ENCODE assay signal across 21 cellular contexts in the genomic region with DNA sequence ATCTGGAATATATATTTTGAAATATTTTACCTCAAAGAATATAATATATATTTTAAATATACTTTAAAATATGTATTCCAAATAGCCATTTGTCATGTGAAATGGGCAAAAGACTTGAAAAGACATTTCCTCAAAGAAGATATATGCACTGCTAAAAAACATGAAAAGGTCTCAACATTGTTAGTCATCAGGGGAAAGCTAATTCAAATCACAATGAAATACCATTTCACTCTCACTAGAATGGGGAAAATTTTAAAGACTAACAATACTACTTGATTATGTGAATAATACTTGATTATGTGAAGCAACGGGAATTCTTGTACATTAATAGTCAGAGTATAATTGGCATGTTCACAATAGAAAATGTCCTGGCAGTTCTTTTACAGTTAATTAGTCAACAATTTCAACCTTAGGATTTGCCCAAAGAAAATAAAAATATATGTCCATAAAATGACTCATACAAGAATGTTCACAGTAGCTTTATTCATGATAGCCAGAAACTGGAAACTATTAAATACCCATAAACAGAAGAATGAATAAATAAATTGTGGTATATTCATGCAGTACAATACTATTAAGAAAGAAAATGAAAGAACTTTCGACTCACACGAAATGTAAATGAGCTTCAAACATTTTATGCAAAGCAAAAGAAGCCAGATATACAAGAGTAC. TPM values are rescaled to one million over a fixed set of nuclear protein-coding genes. Genes with fewer than 3 reads are reported as not detected.
DNase-seq lines count a peak whose midpoint lies in the region; ATAC-seq, FAIRE-seq and TF ChIP-seq lines count a peak whose summit lies in the region.
"Had no signal": no experiment of that assay in that cellular context is flagged by ENCODE, and none has a peak within 500 bp of the region (broad histone marks: within the 10 kb centered on the region; RNA-seq: fewer than 3 reads in every experiment).

No MANE protein-coding gene starts in this region.

- no TSS peak for BruUV-seq in GM12878 (replicated peaks; lab: Mats Ljungman, UMichigan)

- no peaks in the 10 kb centered on the region for H4K20me1 ChIP-seq in GM12878 (ENCODE audit: control insufficient read depth, insufficient read depth)
- H4K20me1 ChIP-seq: BLaER1 treated with 17β-estradiol and CSF1 and Interleukin-3, amounts not matched to agents 10 nM and 100 nM had no signal

- peak; percentile 43 for ATAC-seq in GM12878
- ATAC-seq in HG03039 (IDR thresholded peaks at IDR 0.05; ENCODE audit: unreplicated experiment) = no peak
- ATAC-seq: K562; pancreas; stimulated activated effector memory CD8-positive, alpha-beta T cell treated with anti-CD3 and anti-CD28 coated beads, Interleukin-12 subunit alpha, Interleukin-12 subunit beta, amount 100 ng/mL, for 72 hours had no signal

- DNase-seq in EH (ENCODE audit: low read depth) (peak; percentile 85), LNCaP clone FGC (ENCODE audit: low read depth) (no peak), GM12878 (ENCODE audit: low read depth, low spot score) (no peak), kidney (no peak), cardiac septum (ENCODE audit: low spot score) (no peak), cerebellar cortex (ENCODE audit: low spot score) (no peak), cerebellar nuclear complex (lab: John Stamatoyannopoulos, UW) (no peak)
- DNase-seq: activated CD8-positive, alpha-beta memory T cell treated with anti-CD3 and anti-CD28 coated beads for 24 hours; aorta; DMS53; esophagus squamous epithelium; NCI-H1417; NCI-H2171 treated with DMSO at 0.1 percent for 48 hours; pancreas; spleen; transverse colon; WERI-Rb-1 had no signal

- H3K9me3 ChIP-seq in GM12878 (replicated peaks; ENCODE audit: control insufficient read depth, insufficient read depth, low read length) (no peaks in the 10 kb centered on the region), kidney (ENCODE audit: control insufficient read depth in 1 of 2, low read length in 2 of 2) (no peaks in the 10 kb centered on the region)
- H3K9me3 ChIP-seq: esophagus squamous epithelium, pancreas, spleen, transverse colon had no signal

- SMC1A ChIA-PET in GM12878 (lab: Charles Lee; ENCODE audit: uncharacterized antibody, unreplicated experiment) = interaction anchor here (1.4 kb wide), 1 partner anchor 77 kb away, joined by 3 read pairs; no protein-coding TSS in a partner anchor

- in situ Hi-C loops in GM12878 (cut with MboI) = no loop called here

- no peaks in the 10 kb centered on the region for H3K79me2 ChIP-seq in GM12878 (ENCODE audit: control insufficient read depth, insufficient read depth, low read length)

- TF ChIP-seq CTCF in LNCaP clone FGC (IDR thresholded peaks at IDR 0.05; ENCODE audit: control insufficient read depth, extremely low read depth, insufficient read depth) = no peak
- no peak for TF ChIP-seq CTCF in GM12878 (IDR thresholded peaks at IDR 0.05 in 2 of 3, conservative IDR thresholded peaks at IDR 0.05 in 1 of 3; ENCODE audit: control insufficient read depth in 2 of 3, extremely low read depth in 1 of 3, insufficient read depth in 1 of 3, low read depth in 3 of 3, low read length in 3 of 3)
- TF ChIP-seq CTCF in kidney (IDR thresholded peaks at IDR 0.05; ENCODE audit: borderline replicate concordance, extremely low read depth, insufficient read depth) = no peak

- no peak overlapping the region for H3K9ac ChIP-seq in GM12878 (ENCODE audit: control insufficient read depth, insufficient read depth, low read length)
- H3K9ac ChIP-seq in kidney (ENCODE audit: low read length in 2 of 2) = no peak overlapping the region
- H3K9ac ChIP-seq: BLaER1 treated with 17β-estradiol and CSF1 and Interleukin-3, amounts not matched to agents 10 nM and 100 nM had no signal

- RAD21 ChIA-PET in GM12878 (lab: Charles Lee; ENCODE audit: unreplicated experiment) = no interaction called here

- no peak for FAIRE-seq in GM12878 (lab: Jason Lieb, UNC)
- peak; percentile 70 for FAIRE-seq in kidney (lab: Jason Lieb, UNC)
- FAIRE-seq: K562, pancreas had no signal

- no peak for TF ChIP-seq POLR2A in GM12878 (IDR thresholded peaks at IDR 0.05; ENCODE audit: low read depth, low read length)

- H3K27me3 ChIP-seq in GM12878 (replicated peaks in 1 of 2; ENCODE audit: control insufficient read depth in 2 of 2, insufficient read depth in 2 of 2, low read length in 1 of 2) = no peaks in the 10 kb centered on the region
- H3K27me3 ChIP-seq: BLaER1 treated with 17β-estradiol and CSF1 and Interleukin-3, amounts not matched to agents 10 nM and 100 nM; esophagus squamous epithelium; pancreas; spleen; transverse colon had no signal

- intact Hi-C loops in GM12878 (cut with micrococcal nuclease; ENCODE audit: unreplicated experiment) (loop anchor here (10.0 kb wide), 1 partner anchor 165 kb away; no protein-coding TSS in a partner anchor), kidney (cut with DNase I) (no loop called here), cardiac septum (cut with DNase I) (no loop called here)

- WGBS in GM12878 (ENCODE audit: insufficient coverage, insufficient replicate concordance, low lambda C conversion rate, missing lambda C conversion rate) = 19% methylated on average over 3 of the region's 3 CpGs

- H3K36me3 ChIP-seq in GM12878 (ENCODE audit: control insufficient read depth in 2 of 2, insufficient read depth in 2 of 2, low read length in 1 of 2) = no peaks in the 10 kb centered on the region
- H3K36me3 ChIP-seq in kidney (ENCODE audit: control insufficient read depth in 1 of 2, insufficient read depth in 2 of 2, low read length in 2 of 2) = no peaks in the 10 kb centered on the region
- H3K36me3 ChIP-seq: BLaER1 treated with 17β-estradiol and CSF1 and Interleukin-3, amounts not matched to agents 10 nM and 100 nM; esophagus squamous epithelium; pancreas; spleen; transverse colon; WERI-Rb-1 had no signal

- peaks cover 6% of the 10 kb centered on the region; the same call in 1 of the 2 replicates for H3K4me1 ChIP-seq in GM12878 (ENCODE audit: control insufficient read depth, insufficient read depth, low read length)
- H3K4me1 ChIP-seq in kidney (ENCODE audit: control insufficient read depth in 1 of 2, insufficient read depth in 1 of 2, low read depth in 1 of 2, low read length in 2 of 2) = no peaks in the 10 kb centered on the region
- H3K4me1 ChIP-seq: pancreas, spleen, transverse colon had no signal

- H3K27ac ChIP-seq in GM12878 (ENCODE audit: control insufficient read depth, insufficient read depth) (no peak overlapping the region), kidney (ENCODE audit: low read depth in 2 of 2, low read length in 2 of 2) (no peak overlapping the region)
- H3K27ac ChIP-seq: BLaER1 treated with 17β-estradiol and CSF1 and Interleukin-3, amounts not matched to agents 10 nM and 100 nM; esophagus squamous epithelium; pancreas; spleen; transverse colon; WERI-Rb-1 had no signal

- TF ChIP-seq RAD21 in GM12878 (IDR thresholded peaks at IDR 0.05; ENCODE audit: insufficient read depth, low read depth, low read length) = no peak

- peak overlapping the region; percentile 57 for H3K4me2 ChIP-seq in GM12878 (ENCODE audit: control insufficient read depth, insufficient read depth)

- CTCF ChIA-PET in GM12878 (lab: Yijun Ruan, JAX) = interaction anchor here (0.6 to 0.7 kb wide), 2 partner anchors 50 to 65 kb away, joined by 3 read pairs; no protein-coding TSS in a partner anchor

- TF ChIP-seq EP300 in GM12878 (IDR thresholded peaks at IDR 0.05; ENCODE audit: borderline replicate concordance in 1 of 2, control insufficient read depth in 1 of 2, low read depth in 2 of 2, low read length in 2 of 2) = no peak

- no peak overlapping the region; the same call in 1 of the 2 replicates for H2AFZ ChIP-seq in GM12878 (ENCODE audit: control insufficient read depth, low read depth, low read length)

- POLR2A ChIA-PET in GM12878 (lab: Charles Lee) = no interaction called here

- H3K4me3 ChIP-seq in LNCaP clone FGC (ENCODE audit: low read depth, low read length) = 0 out of 2 replicates have a peak overlapping the region, but pooled peaks have one; percentile 9
- no peak overlapping the region for H3K4me3 ChIP-seq in GM12878
- no peak overlapping the region for H3K4me3 ChIP-seq in kidney (ENCODE audit: low read length in 2 of 2)
- H3K4me3 ChIP-seq: BLaER1 treated with 17β-estradiol and CSF1 and Interleukin-3, amounts not matched to agents 10 nM and 100 nM; esophagus squamous epithelium; K562; pancreas; spleen; transverse colon had no signal

RNA-seq across cellular contexts. Expression of a gene that starts 6.8 kb away (rescaled TPM):
- 5.6 and 6.7 TPM in 2 replicates for total RNA-seq in GM12878 (2013; cell fraction: nucleolus; rRNA removed)
- 4.9 and 5.3 TPM in 2 replicates for total RNA-seq in GM12878 (2014; rRNA removed)
- total RNA-seq in GM12878 (2014; rRNA removed; fragmentation: Illumina TruSeq; extraction: Trizol) = 4.1 and 4.6 TPM in 2 replicates
- 4.9 and 5.0 TPM in 2 replicates for total RNA-seq in GM12878 (2021)
- 1.3 TPM for polyA plus RNA-seq in GM12878 (2011; ENCODE audit: low read depth)
- polyA plus RNA-seq in GM12878 (2011; rRNA removed) = 3.6 and 3.7 TPM in 2 replicates
- 3.4 and 3.5 TPM in 2 replicates for polyA plus RNA-seq in GM12878 (2011; cell fraction: cytosol; rRNA removed)
- 2.0 and 2.5 TPM in 2 replicates for polyA plus RNA-seq in GM12878 (2011; cell fraction: nucleus; rRNA removed)
- 1.5 and 2.7 TPM in 2 replicates for polyA plus RNA-seq in GM12878 (2012)
- polyA plus RNA-seq in GM12878 (2014; fragmentation: Illumina TruSeq; extraction: Trizol) = 3.6 and 4.5 TPM in 2 replicates
- polyA plus RNA-seq in GM12878 (2014; fragmentation: Nextera tagmentation; extraction: Ambion mirVana) = 1 to 10 TPM; 1.9 to 2.4 TPM
- 3.1 and 3.2 TPM in 2 replicates for polyA plus RNA-seq in GM12878 (2014; rRNA removed)
- 1 to 10 TPM; 3.9 to 5.3 TPM for polyA plus RNA-seq in GM12878 (2016; fragmentation: Nextera tagmentation; extraction: Ambion mirVana)
- polyA minus RNA-seq in GM12878 (2011; rRNA and poly(A)+ RNA removed) = 9.2 and 9.3 TPM in 2 replicates
- 2.4 and 3.0 TPM in 2 replicates for polyA minus RNA-seq in GM12878 (2011; cell fraction: cytosol; rRNA and poly(A)+ RNA removed)
- 4.0 and 6.3 TPM in 2 replicates for polyA minus RNA-seq in GM12878 (2011; cell fraction: nucleus; rRNA and poly(A)+ RNA removed)
- 9.3 TPM for total RNA-seq in kidney
- polyA plus RNA-seq in kidney (ENCODE audit: insufficient read depth, low read depth, low replicate concordance) = 4.7 TPM
- 5.1 TPM for total RNA-seq in cardiac septum

RNA-seq across cellular contexts. Expression of a gene that starts 54.9 kb away (rescaled TPM):
- total RNA-seq in GM12878 (2013; cell fraction: nucleolus; rRNA removed) = 8.0 and 9.6 TPM in 2 replicates
- total RNA-seq in GM12878 (2014; rRNA removed) (5.1 and 5.5 TPM in 2 replicates), GM12878 (2014; rRNA removed; fragmentation: Illumina TruSeq; extraction: Trizol) (3.6 and 4.1 TPM in 2 replicates), GM12878 (2021) (4.6 and 5.1 TPM in 2 replicates), kidney (8.4 TPM), cardiac septum (5.0 TPM)
- 1.7 TPM for polyA plus RNA-seq in GM12878 (2011; ENCODE audit: low read depth)
- polyA plus RNA-seq in GM12878 (2011; rRNA removed) (5.6 and 6.2 TPM in 2 replicates), GM12878 (2014; fragmentation: Illumina TruSeq; extraction: Trizol) (3.4 and 4.2 TPM in 2 replicates), GM12878 (2014; fragmentation: Nextera tagmentation; extraction: Ambion mirVana) (1 to 10 TPM; 1.8 to 2.8 TPM), GM12878 (2014; rRNA removed) (2.8 and 3.0 TPM in 2 replicates), GM12878 (2016; fragmentation: Nextera tagmentation; extraction: Ambion mirVana) (1 to 10 TPM; 4.9 to 6.0 TPM), kidney (ENCODE audit: insufficient read depth, low read depth, low replicate concordance) (4.3 TPM)
- polyA plus RNA-seq in GM12878 (2011; cell fraction: cytosol; rRNA removed) = 4.2 and 4.6 TPM in 2 replicates
- polyA plus RNA-seq in GM12878 (2011; cell fraction: nucleus; rRNA removed) = 4.3 and 4.4 TPM in 2 replicates
- 2.5 and 3.7 TPM in 2 replicates for polyA plus RNA-seq in GM12878 (2012)
- polyA minus RNA-seq in GM12878 (2011; rRNA and poly(A)+ RNA removed) = 13.7 and 13.8 TPM in 2 replicates
- 3.6 and 4.4 TPM in 2 replicates for polyA minus RNA-seq in GM12878 (2011; cell fraction: cytosol; rRNA and poly(A)+ RNA removed)
- 10.2 and 14.4 TPM in 2 replicates for polyA minus RNA-seq in GM12878 (2011; cell fraction: nucleus; rRNA and poly(A)+ RNA removed)
